Comparison of ENCODE assay signal across 8 cellular contexts in genomic region chr1:150268342-150268705, GRCh38. TPM values are rescaled to one million over a fixed set of nuclear protein-coding genes. Genes with fewer than 3 reads are reported as not detected.
DNase-seq lines count a peak whose midpoint lies in the region; ATAC-seq, FAIRE-seq and TF ChIP-seq lines count a peak whose summit lies in the region.

No MANE protein-coding gene starts in this region.

- intact Hi-C loops in body of pancreas (cut with DNase I), result no loop called here

- H3K9me1 ChIP-seq in keratinocyte (ENCODE audit: control insufficient read depth, extremely low read depth, insufficient read depth, low read length), result no peaks in the 10 kb centered on the region

- H4K20me1 ChIP-seq in keratinocyte (ENCODE audit: control insufficient read depth, extremely low read depth, insufficient read depth, low read length), result no peaks in the 10 kb centered on the region

- peak overlapping the region; percentile 92 to 98 for H3K4me3 ChIP-seq in body of pancreas
- H3K4me3 ChIP-seq in keratinocyte (ENCODE audit: control insufficient read depth in 2 of 3, extremely low read depth in 1 of 3, insufficient read depth in 2 of 3, low read depth in 1 of 3, low read length in 3 of 3), result peak overlapping the region; percentile 86 to 91 (median 91)

- H3K79me2 ChIP-seq in keratinocyte (ENCODE audit: control insufficient read depth, insufficient read depth, low read length), result peaks cover 27% of the 10 kb centered on the region

- H3K4me1 ChIP-seq in body of pancreas (peaks cover 12% of the 10 kb centered on the region), keratinocyte (ENCODE audit: control insufficient read depth, extremely low read depth, insufficient read depth, low read length) (peaks cover 12% of the 10 kb centered on the region)

- ATAC-seq in HG02678 (IDR thresholded peaks at IDR 0.05; ENCODE audit: unreplicated experiment), result peak; percentile 17
- peak; percentile 31 for ATAC-seq in body of pancreas
- no peak for ATAC-seq in HG03469 (IDR thresholded peaks at IDR 0.05; ENCODE audit: unreplicated experiment)

- peak overlapping the region; percentile 70 to 93 (median 88) for H3K27ac ChIP-seq in body of pancreas
- peak overlapping the region; percentile 97 for H3K27ac ChIP-seq in keratinocyte (ENCODE audit: control insufficient read depth, insufficient read depth, low read length)

- peak; percentile 45 for DNase-seq in ELF-1 (ENCODE audit: low read depth, low spot score)
- DNase-seq in SW480 (ENCODE audit: low spot score), result peak; percentile 8
- DNase-seq in body of pancreas, result peak; percentile 40 to 48 (median 46)
- DNase-seq in keratinocyte (ENCODE audit: low read depth, low spot score), result no peak
- peak; percentile 6 for DNase-seq in stimulated activated CD4-positive, alpha-beta T cell treated with anti-CD3 and anti-CD28 coated beads, Interleukin-2, amount 100 ng/mL, for 4 hours (ENCODE audit: low read depth)
- no peak for DNase-seq in GOT3 (lab: John Stamatoyannopoulos, UW)

- no peak for TF ChIP-seq POLR2A in body of pancreas (IDR thresholded peaks at IDR 0.05)

- no peak for FAIRE-seq in keratinocyte (lab: Jason Lieb, UNC)

- dilution Hi-C loops in keratinocyte (cut with MboI; ENCODE audit: extremely low pct_ligation_motif_present, low sequenced_read_pairs), result no loop called here

- H3K9me3 ChIP-seq in body of pancreas (no peaks in the 10 kb centered on the region), keratinocyte (ENCODE audit: control insufficient read depth, low read depth, low read length) (no peaks in the 10 kb centered on the region)

- H3K36me3 ChIP-seq in body of pancreas (replicated peaks in 1 of 2; ENCODE audit: insufficient read depth in 1 of 2, low read depth in 2 of 2) (peaks cover 0 to 10% of the 10 kb centered on the region in 2 donors), keratinocyte (ENCODE audit: control insufficient read depth in 2 of 2, extremely low read depth in 1 of 2, insufficient read depth in 2 of 2, low read length in 2 of 2) (peaks cover 16 to 29% of the 10 kb centered on the region in 2 experiments)

- H3K9ac ChIP-seq in keratinocyte (ENCODE audit: control insufficient read depth, extremely low read depth, insufficient read depth, low read length), result peak overlapping the region; percentile 99

- WGBS in body of pancreas, 2 donors, result 1% methylated on average over 19 to 21 of the region's 21 CpGs

- peak overlapping the region; percentile 99 for H3K4me2 ChIP-seq in keratinocyte (ENCODE audit: control insufficient read depth, extremely low read depth, insufficient read depth, low read depth, low read length)

- no peak for TF ChIP-seq CTCF in body of pancreas (IDR thresholded peaks at IDR 0.05)
- no peak for TF ChIP-seq CTCF in keratinocyte (optimal IDR thresholded peaks at IDR 0.05 in 1 of 3, IDR thresholded peaks at IDR 0.05 in 1 of 3, conservative IDR thresholded peaks at IDR 0.05 in 1 of 3; ENCODE audit: extremely low read depth in 1 of 3, insufficient read depth in 2 of 3, low read length in 3 of 3)

- peak overlapping the region; percentile 78 for H2AFZ ChIP-seq in keratinocyte (ENCODE audit: control insufficient read depth, low read length)

- no peaks in the 10 kb centered on the region for H3K27me3 ChIP-seq in body of pancreas
- no peaks in the 10 kb centered on the region for H3K27me3 ChIP-seq in keratinocyte (ENCODE audit: control insufficient read depth, extremely low read depth, insufficient read depth, low read length)

RNA-seq across cellular contexts. Expression of gene APH1A, which starts 0.5 kb away (rescaled TPM):
- total RNA-seq in body of pancreas, result 10 to 100 TPM; 33.0 to 56.6 TPM
- polyA plus RNA-seq in keratinocyte, result 149 to 174 TPM (median 151 TPM) in 3 replicates
- polyA plus RNA-seq in keratinocyte (2011; ENCODE audit: low read depth), result 20.1 TPM
- polyA plus RNA-seq in keratinocyte (2011; cell fraction: cytosol; rRNA removed), result 144 and 146 TPM in 2 replicates
- polyA plus RNA-seq in keratinocyte (2011; cell fraction: nucleus; rRNA removed), result 125 and 141 TPM in 2 replicates
- polyA plus RNA-seq in keratinocyte (2012; ENCODE audit: low replicate concordance), result 101 and 107 TPM in 2 replicates
- polyA minus RNA-seq in keratinocyte, result 155 to 195 TPM (median 163 TPM) in 3 replicates
- 147 TPM for polyA minus RNA-seq in keratinocyte (2011; cell fraction: cytosol; rRNA and poly(A)+ RNA removed)
- 44.3 and 54.5 TPM in 2 replicates for polyA minus RNA-seq in keratinocyte (2011; cell fraction: nucleus; rRNA and poly(A)+ RNA removed)

RNA-seq across cellular contexts. Expression of gene C1orf54, which starts 4.3 kb away (rescaled TPM):
- total RNA-seq in body of pancreas, result 1 to 10 TPM in 1 of 2 donors, not detected in 1; 8.6 TPM
- polyA plus RNA-seq in keratinocyte, result 0.94 to 2.0 TPM (median 1.4 TPM) in 3 replicates
- 13.5 TPM for polyA plus RNA-seq in keratinocyte (2011; ENCODE audit: low read depth)
- 1.1 and 1.4 TPM in 2 replicates for polyA plus RNA-seq in keratinocyte (2011; cell fraction: cytosol; rRNA removed)
- 3.9 and 6.3 TPM in 2 replicates for polyA plus RNA-seq in keratinocyte (2011; cell fraction: nucleus; rRNA removed)
- 1.3 and 7.0 TPM in 2 replicates for polyA plus RNA-seq in keratinocyte (2012; ENCODE audit: low replicate concordance)
- polyA minus RNA-seq in keratinocyte, result 0.99 to 1.9 TPM in 2 of 3 replicates, not detected in the other
- not detected for polyA minus RNA-seq in keratinocyte (2011; cell fraction: cytosol; rRNA and poly(A)+ RNA removed)
- polyA minus RNA-seq in keratinocyte (2011; cell fraction: nucleus; rRNA and poly(A)+ RNA removed), result 0.74 and 1.3 TPM in 2 replicates

RNA-seq across cellular contexts. Expression of gene CA14, which starts 10.8 kb away (rescaled TPM):
- total RNA-seq in body of pancreas, result not detected
- polyA plus RNA-seq in keratinocyte, result 0.24 to 0.59 TPM (median 0.28 TPM) in 3 replicates
- polyA plus RNA-seq in keratinocyte (2011; ENCODE audit: low read depth), result not detected
- polyA plus RNA-seq in keratinocyte (2011; cell fraction: cytosol; rRNA removed), result 0.52 and 0.55 TPM in 2 replicates
- 0.15 and 0.16 TPM in 2 replicates for polyA plus RNA-seq in keratinocyte (2011; cell fraction: nucleus; rRNA removed)
- polyA plus RNA-seq in keratinocyte (2012; ENCODE audit: low replicate concordance), result 0.54 and 0.71 TPM in 2 replicates
- polyA minus RNA-seq in keratinocyte, result 0.16 to 0.64 TPM in 2 of 3 replicates, not detected in the other
- polyA minus RNA-seq in keratinocyte (2011; cell fraction: cytosol; rRNA and poly(A)+ RNA removed), result not detected
- not detected in 2 replicates for polyA minus RNA-seq in keratinocyte (2011; cell fraction: nucleus; rRNA and poly(A)+ RNA removed)

RNA-seq across cellular contexts. Expression of gene CIART, which starts 14.0 kb away (rescaled TPM):
- 1 to 10 TPM in 1 of 2 donors, under 1 TPM in 1; 0.66 to 1.3 TPM for total RNA-seq in body of pancreas
- polyA plus RNA-seq in keratinocyte, result 14.5 to 15.6 TPM (median 15.0 TPM) in 3 replicates
- polyA plus RNA-seq in keratinocyte (2011; ENCODE audit: low read depth), result 27.9 TPM
- 8.9 and 10.7 TPM in 2 replicates for polyA plus RNA-seq in keratinocyte (2011; cell fraction: cytosol; rRNA removed)
- 26.5 and 29.7 TPM in 2 replicates for polyA plus RNA-seq in keratinocyte (2011; cell fraction: nucleus; rRNA removed)
- 7.3 and 35.5 TPM in 2 replicates for polyA plus RNA-seq in keratinocyte (2012; ENCODE audit: low replicate concordance)
- polyA minus RNA-seq in keratinocyte, result 11.9 to 18.1 TPM (median 16.5 TPM) in 3 replicates
- 5.2 TPM for polyA minus RNA-seq in keratinocyte (2011; cell fraction: cytosol; rRNA and poly(A)+ RNA removed)
- polyA minus RNA-seq in keratinocyte (2011; cell fraction: nucleus; rRNA and poly(A)+ RNA removed), result 4.9 and 6.9 TPM in 2 replicates

RNA-seq across cellular contexts. Expression of gene MRPS21, which starts 25.3 kb away (rescaled TPM):
- 10 to 100 TPM; 17.9 to 23.4 TPM for total RNA-seq in body of pancreas
- polyA plus RNA-seq in keratinocyte, result 82.5 to 159 TPM (median 149 TPM) in 3 replicates
- polyA plus RNA-seq in keratinocyte (2011; ENCODE audit: low read depth), result 109 TPM
- polyA plus RNA-seq in keratinocyte (2011; cell fraction: cytosol; rRNA removed), result 84.0 and 99.5 TPM in 2 replicates
- 99.7 and 104 TPM in 2 replicates for polyA plus RNA-seq in keratinocyte (2011; cell fraction: nucleus; rRNA removed)
- polyA plus RNA-seq in keratinocyte (2012; ENCODE audit: low replicate concordance), result 79.4 and 106 TPM in 2 replicates
- 10.4 to 25.6 TPM (median 21.6 TPM) in 3 replicates for polyA minus RNA-seq in keratinocyte
- polyA minus RNA-seq in keratinocyte (2011; cell fraction: cytosol; rRNA and poly(A)+ RNA removed), result 28.2 TPM
- polyA minus RNA-seq in keratinocyte (2011; cell fraction: nucleus; rRNA and poly(A)+ RNA removed), result 7.7 and 11.6 TPM in 2 replicates

Comparison
In these comparisons a context has a peak if more than half of its experiments do, and no peak if none do; other contexts are left out.
1. DNase-seq: peak in ELF-1 (single experiment), SW480 (single experiment), body of pancreas (4 of 4) and stimulated activated CD4-positive, alpha-beta T cell treated with anti-CD3 and anti-CD28 coated beads, Interleukin-2, amount 100 ng/mL, for 4 hours (single experiment); none in keratinocyte (single experiment) and GOT3 (single experiment).